8 cellular contexts compared by ENCODE assay signal in genomic region chr5:123937230-123937629, GRCh38.
DNase-seq lines count a peak whose midpoint lies in the region; ATAC-seq lines count a peak whose summit lies in the region.

No MANE protein-coding gene starts in this region.

- DNase-seq in NCI-H1092 (lab: John Stamatoyannopoulos, UW) = peak; percentile 0
- no peak for DNase-seq in NCI-H1092 treated with DMSO at 0.1 percent for 48 hours (lab: John Stamatoyannopoulos, UW)
- DNase-seq in NCI-H146 (lab: John Stamatoyannopoulos, UW) = peak; percentile 32
- peak; percentile 32 for DNase-seq in astrocyte of the hippocampus (ENCODE audit: low read depth, low spot score)
- peak; percentile 21 to 25 for DNase-seq in left colon
- DNase-seq in NCI-H2227 (lab: John Stamatoyannopoulos, UW; ENCODE audit: unreplicated experiment) = no peak

- intact Hi-C loops in left colon (cut with DNase I, micrococcal nuclease) = no loop called here

- ATAC-seq in left colon (peak; percentile 54), HG03342 (IDR thresholded peaks at IDR 0.05; ENCODE audit: unreplicated experiment) (no peak), HG03095 (IDR thresholded peaks at IDR 0.05; ENCODE audit: unreplicated experiment) (no peak)

Comparison
In these comparisons a context has a peak if more than half of its experiments do, and no peak if none do; other contexts are left out.
1. DNase-seq: peak in NCI-H1092 (single experiment), NCI-H146 (single experiment), astrocyte of the hippocampus (single experiment) and left colon (2 of 2); none in NCI-H1092 treated with DMSO at 0.1 percent for 48 hours (single experiment) and NCI-H2227 (single experiment).